Comparison of ENCODE assay signal across 4 cellular contexts in genomic region chr16:71869089-71869488, GRCh38.
"Had no signal": no experiment of that assay in that cellular context is flagged by ENCODE, and none has a peak within 500 bp of the region (broad histone marks: within the 10 kb centered on the region; RNA-seq: fewer than 3 reads in every experiment).

No MANE protein-coding gene starts in this region.

- ATAC-seq: HepG2, K562 had no signal

- DNase-seq: IMR-90 had no signal

- H3K27ac ChIP-seq: HL-60 had no signal

- H3K4me3 ChIP-seq: K562 had no signal
